19 cellular contexts compared by ENCODE assay signal in the genomic region with DNA sequence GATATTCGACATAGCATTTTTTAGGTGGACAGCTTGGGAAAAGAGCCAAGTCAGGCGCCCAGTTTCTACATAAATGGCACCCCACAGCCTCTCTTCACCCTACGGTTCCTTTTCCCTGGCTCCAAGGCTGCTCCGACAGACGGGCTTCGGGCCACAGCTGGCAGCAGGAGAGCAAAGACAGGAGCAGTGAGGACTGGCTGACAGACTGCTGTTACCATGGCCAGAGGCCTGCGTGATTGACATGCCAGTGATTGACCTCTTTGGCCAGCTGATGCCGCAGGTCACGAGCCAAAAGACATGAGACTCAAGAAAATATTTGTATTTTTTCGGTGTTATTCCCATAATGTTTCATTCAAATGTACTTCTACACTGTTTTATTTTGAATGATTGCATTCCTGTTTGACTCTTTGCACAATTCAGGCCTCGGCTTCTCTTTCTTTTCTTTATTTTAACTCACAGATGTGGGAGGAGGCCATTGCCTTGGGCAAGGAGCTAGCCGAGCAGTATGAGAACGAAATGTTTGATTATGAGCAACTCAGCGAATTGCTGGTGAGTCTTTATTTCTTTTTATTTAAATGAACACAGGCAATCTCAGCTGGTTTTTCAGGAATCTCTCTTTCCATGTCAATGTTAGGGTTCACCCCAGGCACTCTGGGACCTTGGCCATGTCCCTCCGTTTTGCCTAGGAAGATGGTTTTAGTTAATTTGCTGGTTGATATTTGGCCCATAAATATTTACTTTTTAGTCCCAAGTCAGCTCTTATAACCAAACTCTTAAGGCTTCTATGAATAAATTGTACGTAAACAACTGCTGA.
"Had no signal": no experiment of that assay in that cellular context is flagged by ENCODE, and none has a peak within 500 bp of the region (broad histone marks: within the 10 kb centered on the region; RNA-seq: fewer than 3 reads in every experiment).

No MANE protein-coding gene starts in this region.

- H3K36me3 Mint-ChIP-seq: activated CD4-positive, alpha-beta memory T cell treated with anti-CD3 and anti-CD28 coated beads for 36 hours; memory B cell; T-cell had no signal

- H3K4me1 ChIP-seq: suprapubic skin had no signal

- H3K9me3 Mint-ChIP-seq: stimulated activated naive CD8-positive, alpha-beta T cell treated with anti-CD3 and anti-CD28 coated beads, Interleukin-15, Interleukin-2, amounts not matched to agents 100 ng/mL and 50 ng/mL, for 24 hours had no signal

- ATAC-seq: effector memory CD8-positive, alpha-beta T cell; naive thymus-derived CD8-positive, alpha-beta T cell; T-cell had no signal

- H3K27ac ChIP-seq: epithelial cell of prostate, suprapubic skin had no signal

- H3K4me3 Mint-ChIP-seq: activated B cell treated with CpG ODN at 0.5 μM for 24 hours; activated CD4-positive, alpha-beta memory T cell treated with anti-CD3 and anti-CD28 coated beads for 36 hours; activated naive CD8-positive, alpha-beta T cell; activated T-helper 1 cell treated with anti-CD3 and anti-CD28 coated beads, Interleukin-12 subunit alpha, Interleukin-12 subunit beta, Interleukin-2, Interleukin-4 antibody, amounts not matched to agents 30 ng/mL and 10 ng/mL and 1 ng/mL, durations not matched to agents 14 hours and 24 hours and 36 hours; effector memory CD8-positive, alpha-beta T cell; immature natural killer cell; memory B cell; naive thymus-derived CD8-positive, alpha-beta T cell; stimulated activated naive CD8-positive, alpha-beta T cell treated with anti-CD3 and anti-CD28 coated beads, Interleukin-15, Interleukin-2, amounts not matched to agents 100 ng/mL and 50 ng/mL, for 24 hours; T-cell had no signal

- H3K4me3 ChIP-seq: suprapubic skin had no signal

- H3K9me3 ChIP-seq: SK-N-SH, suprapubic skin had no signal

- H3K4me1 Mint-ChIP-seq: activated B cell treated with CpG ODN at 0.5 μM for 24 hours; immature natural killer cell; memory B cell; naive thymus-derived CD8-positive, alpha-beta T cell; T-cell had no signal

- H3K27ac Mint-ChIP-seq: activated B cell treated with CpG ODN at 0.5 μM for 24 hours; activated CD4-positive, alpha-beta memory T cell treated with anti-CD3 and anti-CD28 coated beads for 36 hours; activated naive CD8-positive, alpha-beta T cell; activated T-helper 1 cell treated with anti-CD3 and anti-CD28 coated beads, Interleukin-12 subunit alpha, Interleukin-12 subunit beta, Interleukin-2, Interleukin-4 antibody, amounts not matched to agents 30 ng/mL and 10 ng/mL and 1 ng/mL, durations not matched to agents 14 hours and 24 hours and 36 hours; effector memory CD8-positive, alpha-beta T cell; immature natural killer cell; memory B cell; naive thymus-derived CD8-positive, alpha-beta T cell; stimulated activated naive CD8-positive, alpha-beta T cell treated with anti-CD3 and anti-CD28 coated beads, Interleukin-15, Interleukin-2, amounts not matched to agents 100 ng/mL and 50 ng/mL, for 24 hours; T-cell had no signal

- DNase-seq: activated B cell treated with CpG ODN at 0.5 μM for 24 hours; activated CD4-positive, alpha-beta memory T cell treated with anti-CD3 and anti-CD28 coated beads for 36 hours; activated CD4-positive, alpha-beta T cell treated with anti-CD3 and anti-CD28 coated beads for 4 hours; activated gamma-delta T cell treated with Interleukin-2 at 50 U/mL for 16 hours; activated T-cell treated with anti-CD3 and anti-CD28 coated beads for 4 hours; effector memory CD8-positive, alpha-beta T cell; immature natural killer cell; kidney glomerular epithelial cell; naive thymus-derived CD8-positive, alpha-beta T cell; retina; SK-N-SH; stimulated activated CD4-positive, alpha-beta T cell treated with anti-CD3 and anti-CD28 coated beads, Interleukin-2, amount 100 ng/mL, for 24 hours; T-cell had no signal

- H3K27me3 Mint-ChIP-seq: activated B cell treated with CpG ODN at 0.5 μM for 24 hours; activated CD4-positive, alpha-beta memory T cell treated with anti-CD3 and anti-CD28 coated beads for 36 hours; memory B cell; naive thymus-derived CD8-positive, alpha-beta T cell; stimulated activated naive CD8-positive, alpha-beta T cell treated with anti-CD3 and anti-CD28 coated beads, Interleukin-15, Interleukin-2, amounts not matched to agents 100 ng/mL and 50 ng/mL, for 24 hours; T-cell had no signal

- H3K27me3 ChIP-seq: suprapubic skin had no signal
